ENCODE assay signal across 10 cellular contexts in genomic region chr5:135391869-135392255, GRCh38. TPM values are rescaled to one million over a fixed set of nuclear protein-coding genes. Genes with fewer than 3 reads are reported as not detected.
A peak's percentile ranks its signal among the peaks of the same experiment; 100 is the strongest.
DNase-seq lines count a peak whose midpoint lies in the region; ATAC-seq and TF ChIP-seq lines count a peak whose summit lies in the region.
"Had no signal": no experiment of that assay in that cellular context is flagged by ENCODE, and none has a peak within 500 bp of the region (broad histone marks: within the 10 kb centered on the region; RNA-seq: fewer than 3 reads in every experiment).

No MANE protein-coding gene starts in this region.

- WGBS in transverse colon (ENCODE audit: low coverage in 1 of 2), 2 donors, result 82 to 88% methylated on average over 1 to 2 of the region's 2 CpGs

- H3K36me3 Mint-ChIP-seq in MCF 10A (ENCODE audit: insufficient read depth, unreplicated experiment) (peaks cover 45% of the 10 kb centered on the region), endothelial cell (ENCODE audit: low read depth, unreplicated experiment) (peaks cover 22% of the 10 kb centered on the region)

- no peaks in the 10 kb centered on the region for H3K36me3 ChIP-seq in breast epithelium
- H3K36me3 ChIP-seq in upper lobe of right lung, result peaks cover 19% of the 10 kb centered on the region
- H3K36me3 ChIP-seq in HAP-1 (replicated peaks), result peaks cover 18% of the 10 kb centered on the region
- no peaks in the 10 kb centered on the region for H3K36me3 ChIP-seq in transverse colon

- H3K27me3 ChIP-seq in breast epithelium, result no peaks in the 10 kb centered on the region
- no peaks in the 10 kb centered on the region for H3K27me3 ChIP-seq in upper lobe of right lung
- H3K27me3 ChIP-seq in HAP-1 (ENCODE audit: low read depth), result no peaks in the 10 kb centered on the region
- no peaks in the 10 kb centered on the region for H3K27me3 ChIP-seq in transverse colon

- H3K27ac ChIP-seq in breast epithelium (peak overlapping the region in 1 of 2 donors; percentile 4), upper lobe of right lung (peak overlapping the region; percentile 45), transverse colon (peak overlapping the region in 2 of 4 donors; percentile 13 to 20)

- TF ChIP-seq CTCF in MCF 10A (IDR thresholded peaks at IDR 0.05; ENCODE audit: unreplicated experiment) (no peak), breast epithelium (IDR thresholded peaks at IDR 0.05) (no peak), endothelial cell (IDR thresholded peaks at IDR 0.05; ENCODE audit: unreplicated experiment) (no peak), upper lobe of right lung (IDR thresholded peaks at IDR 0.05) (no peak), transverse colon (IDR thresholded peaks at IDR 0.05) (no peak)

- TF ChIP-seq POLR2A in breast epithelium (IDR thresholded peaks at IDR 0.05) (no peak), transverse colon (IDR thresholded peaks at IDR 0.05) (no peak)

- H3K27ac Mint-ChIP-seq in MCF 10A (ENCODE audit: low read depth, unreplicated experiment) (peak overlapping the region; percentile 89), endothelial cell (ENCODE audit: unreplicated experiment) (peak overlapping the region; percentile 3)

- CTCF ChIA-PET in MCF 10A (lab: Yijun Ruan, JAX), result interaction anchor here (1.2 to 2.7 kb wide), 4 partner anchors 10 to 65 kb away, joined by 4 to 11 read pairs (median 6); no protein-coding TSS in a partner anchor

- H3K4me1 Mint-ChIP-seq in MCF 10A (ENCODE audit: insufficient read depth, unreplicated experiment) (peaks cover 81% of the 10 kb centered on the region), endothelial cell (ENCODE audit: unreplicated experiment) (peaks cover 4% of the 10 kb centered on the region)

- in situ Hi-C loops in HAP-1 (cut with MboI; ENCODE audit: low sequenced_read_pairs) (no loop called here), transverse colon (cut with MboI; ENCODE audit: low pct_ligation_motif_present in 1 of 4, low pct_unique_long_range_greater_than_20kb in 1 of 4, low sequenced_read_pairs in 3 of 4) (no loop called here)

- H3K9me3 Mint-ChIP-seq in MCF 10A (ENCODE audit: unreplicated experiment) (no peaks in the 10 kb centered on the region), endothelial cell (ENCODE audit: unreplicated experiment) (no peaks in the 10 kb centered on the region)

- H3K4me3 ChIP-seq in breast epithelium, result no peak overlapping the region
- no peak overlapping the region for H3K4me3 ChIP-seq in upper lobe of right lung
- H3K4me3 ChIP-seq in HAP-1, result no peak overlapping the region
- no peak overlapping the region for H3K4me3 ChIP-seq in transverse colon

- H3K9me3 ChIP-seq in breast epithelium (no peaks in the 10 kb centered on the region), upper lobe of right lung (no peaks in the 10 kb centered on the region), HAP-1 (no peaks in the 10 kb centered on the region), transverse colon (no peaks in the 10 kb centered on the region)

- POLR2A ChIA-PET in MCF 10A (lab: Yijun Ruan, JAX), result no interaction called here

- intact Hi-C loops in MCF 10A (cut with micrococcal nuclease) (no loop called here), breast epithelium (cut with DNase I; ENCODE audit: low total_unique reads) (no loop called here), upper lobe of right lung (cut with DNase I) (no loop called here), transverse colon (cut with DNase I; ENCODE audit: low total_unique reads) (no loop called here)

- ATAC-seq in upper lobe of right lung, result peak; percentile 68

- no peak for DNase-seq in MCF 10A (ENCODE audit: unreplicated experiment)
- no peak for DNase-seq in breast epithelium (ENCODE audit: low spot score in 2 of 2)
- DNase-seq in endothelial cell (ENCODE audit: low spot score), result no peak
- peak; percentile 91 for DNase-seq in myocyte (ENCODE audit: low read depth)
- no peak for DNase-seq in upper lobe of right lung
- DNase-seq in SW480 (ENCODE audit: low spot score), result no peak
- DNase-seq in HAP-1 (ENCODE audit: low spot score in 2 of 2), result no peak
- DNase-seq in transverse colon, result no peak
- DNase-seq: NCI-H1436 had no signal

- H3K4me1 ChIP-seq in breast epithelium (peaks cover 0 to 8% of the 10 kb centered on the region in 2 donors), upper lobe of right lung (peaks cover 75% of the 10 kb centered on the region), HAP-1 (no peaks in the 10 kb centered on the region), transverse colon (peaks cover 14 to 73% (median 49%) of the 10 kb centered on the region in 4 donors)

- H3K27me3 Mint-ChIP-seq in MCF 10A (ENCODE audit: insufficient read depth, unreplicated experiment) (no peaks in the 10 kb centered on the region), endothelial cell (ENCODE audit: unreplicated experiment) (peaks cover 4% of the 10 kb centered on the region)

- no TSS peak for BruUV-seq in MCF 10A (replicated peaks; lab: Mats Ljungman, UMichigan)

- TF ChIP-seq EP300 in transverse colon (IDR thresholded peaks at IDR 0.05; ENCODE audit: low read depth), result no peak

- H3K4me3 Mint-ChIP-seq in MCF 10A (ENCODE audit: unreplicated experiment) (no peak overlapping the region), endothelial cell (ENCODE audit: unreplicated experiment) (no peak overlapping the region)

RNA-seq across cellular contexts. Expression of gene MACROH2A1, which starts 7.2 kb away (rescaled TPM):
- total RNA-seq in MCF 10A (2022), result 266 and 306 TPM in 2 replicates
- 100 to 1,000 TPM; 255 to 293 (median 272) TPM for total RNA-seq in breast epithelium
- 181 TPM for total RNA-seq in endothelial cell (ENCODE audit: unreplicated experiment)
- total RNA-seq in myocyte, result 141 and 165 TPM in 2 replicates
- polyA plus RNA-seq in myocyte (2012), result 122 TPM
- total RNA-seq in upper lobe of right lung, result 179 TPM
- total RNA-seq in transverse colon, result 100 to 1,000 TPM; 190 to 348 (median 314) TPM

RNA-seq across cellular contexts. Expression of gene DCANP1, which starts 55.3 kb away (rescaled TPM):
- total RNA-seq in MCF 10A (2022) (not detected in 2 replicates), breast epithelium (not detected), endothelial cell (ENCODE audit: unreplicated experiment) (not detected), myocyte (not detected in 2 replicates), upper lobe of right lung (not detected), transverse colon (under 1 TPM in 1 of 4 donors, not detected in 3; 0.95 TPM)
- not detected for polyA plus RNA-seq in myocyte (2012)
- total RNA-seq: posterior vena cava had no signal
